ENCODE assay signal across 8 cellular contexts in genomic region chr16:1413684-1414531, GRCh38. TPM values are rescaled to one million over a fixed set of nuclear protein-coding genes. Genes with fewer than 3 reads are reported as not detected.
DNase-seq lines count a peak whose midpoint lies in the region; ATAC-seq and TF ChIP-seq lines count a peak whose summit lies in the region.

No MANE protein-coding gene starts in this region.

- peak; percentile 38 for ATAC-seq in HG02798 (IDR thresholded peaks at IDR 0.05; ENCODE audit: poor library complexity, unreplicated experiment)
- peak; percentile 59 to 64 for ATAC-seq in natural killer cell treated with Interleukin-12 subunit alpha and Interleukin-12 subunit beta and Interleukin-15 and Interleukin-18, amount 100 ng/mL, for 72 hours

- H3K4me1 ChIP-seq in esophagus muscularis mucosa (peaks cover 5 to 49% (median 32%) of the 10 kb centered on the region in 4 donors), suprapubic skin (peaks cover 43% of the 10 kb centered on the region)

- 5% methylated on average over 11 of the region's 85 CpGs for WGBS in esophagus muscularis mucosa
- WGBS in suprapubic skin: 7% methylated on average over 23 of the region's 85 CpGs

- H3K4me3 ChIP-seq in GM06990 (replicated peaks; ENCODE audit: low read depth, low read length): peak overlapping the region; percentile 86
- H3K4me3 ChIP-seq in esophagus muscularis mucosa: peak overlapping the region; percentile 69 to 97 (median 94)
- H3K4me3 ChIP-seq in suprapubic skin: peak overlapping the region; percentile 97

- H3K27me3 Mint-ChIP-seq in natural killer cell treated with Interleukin-12 subunit alpha and Interleukin-12 subunit beta and Interleukin-15 and Interleukin-18, amount 100 ng/mL, for 72 hours: no peaks in the 10 kb centered on the region

- H3K4me3 Mint-ChIP-seq in natural killer cell treated with Interleukin-12 subunit alpha and Interleukin-12 subunit beta and Interleukin-15 and Interleukin-18, amount 100 ng/mL, for 72 hours: peak overlapping the region; percentile 63

- no peaks in the 10 kb centered on the region for H3K27me3 ChIP-seq in GM06990 (replicated peaks; ENCODE audit: control insufficient read depth, insufficient read depth, low read length)
- H3K27me3 ChIP-seq in esophagus muscularis mucosa: no peaks in the 10 kb centered on the region
- no peaks in the 10 kb centered on the region for H3K27me3 ChIP-seq in suprapubic skin

- intact Hi-C loops in esophagus muscularis mucosa (cut with DNase I): no loop called here

- no peaks in the 10 kb centered on the region for H3K36me3 ChIP-seq in GM06990 (ENCODE audit: control insufficient read depth, insufficient read depth, low read length)
- peaks cover 0 to 39% (median 31%) of the 10 kb centered on the region in 4 donors for H3K36me3 ChIP-seq in esophagus muscularis mucosa
- H3K36me3 ChIP-seq in suprapubic skin: peaks cover 22% of the 10 kb centered on the region

- H3K9me3 Mint-ChIP-seq in natural killer cell treated with Interleukin-12 subunit alpha and Interleukin-12 subunit beta and Interleukin-15 and Interleukin-18, amount 100 ng/mL, for 72 hours: no peaks in the 10 kb centered on the region

- TF ChIP-seq POLR2A in esophagus muscularis mucosa (IDR thresholded peaks at IDR 0.05; ENCODE audit: low read depth): no peak
- no peak for TF ChIP-seq POLR2A in suprapubic skin (IDR thresholded peaks at IDR 0.05)

- peak; percentile 61 for TF ChIP-seq CTCF in GM06990 (IDR thresholded peaks at IDR 0.05; ENCODE audit: insufficient read depth, low read length, poor library complexity, severe bottlenecking)
- TF ChIP-seq CTCF in esophagus muscularis mucosa (IDR thresholded peaks at IDR 0.05): peak; percentile 51 to 70 (median 53)
- TF ChIP-seq CTCF in suprapubic skin (IDR thresholded peaks at IDR 0.05): peak; percentile 31 to 65

- no peaks in the 10 kb centered on the region for H3K36me3 Mint-ChIP-seq in natural killer cell treated with Interleukin-12 subunit alpha and Interleukin-12 subunit beta and Interleukin-15 and Interleukin-18, amount 100 ng/mL, for 72 hours

- TF ChIP-seq EP300 in esophagus muscularis mucosa (IDR thresholded peaks at IDR 0.05) (no peak), suprapubic skin (IDR thresholded peaks at IDR 0.05) (no peak)

- H3K27ac ChIP-seq in esophagus muscularis mucosa (replicated peaks in 1 of 4) (peak overlapping the region; percentile 76 to 94 (median 88)), suprapubic skin (peak overlapping the region; percentile 90)

- peak; percentile 82 for DNase-seq in GM06990 (ENCODE audit: extremely low read depth, insufficient read length)
- DNase-seq in NOMO-1 (lab: John Stamatoyannopoulos, UW; ENCODE audit: unreplicated experiment in 2 of 2): peak; percentile 63 to 71
- DNase-seq in activated T-cell treated with anti-CD3 and anti-CD28 coated beads, Interleukin-2, amount 50 U/mL, for 1 hour: peak; percentile 72
- no peak for DNase-seq in esophagus muscularis mucosa (ENCODE audit: extremely low spot score)
- no peak for DNase-seq in natural killer cell treated with Interleukin-12 subunit alpha and Interleukin-12 subunit beta and Interleukin-15 and Interleukin-18, amount 100 ng/mL, for 72 hours (ENCODE audit: low spot score)
- DNase-seq in suprapubic skin (ENCODE audit: low spot score in 2 of 2): no peak
- DNase-seq in occipital lobe (lab: John Stamatoyannopoulos, UW): no peak

- peak overlapping the region; percentile 35 to 39 for H3K27ac Mint-ChIP-seq in natural killer cell treated with Interleukin-12 subunit alpha and Interleukin-12 subunit beta and Interleukin-15 and Interleukin-18, amount 100 ng/mL, for 72 hours

- H3K9me3 ChIP-seq in esophagus muscularis mucosa (no peaks in the 10 kb centered on the region), suprapubic skin (no peaks in the 10 kb centered on the region)

- peaks cover 0 to 7% of the 10 kb centered on the region in 2 donors for H3K4me1 Mint-ChIP-seq in natural killer cell treated with Interleukin-12 subunit alpha and Interleukin-12 subunit beta and Interleukin-15 and Interleukin-18, amount 100 ng/mL, for 72 hours (ENCODE audit: low read depth in 2 of 2)

RNA-seq across cellular contexts. Expression of gene UNKL, which starts 0.6 kb away (rescaled TPM):
- total RNA-seq in esophagus muscularis mucosa (10 to 100 TPM in 3 of 4 donors, 1 to 10 TPM in 1; 9.3 to 23.7 (median 16.5) TPM), suprapubic skin (10 to 100 TPM; 13.0 to 81.0 (median 33.4) TPM), occipital lobe (10.1 TPM)
- total RNA-seq in natural killer cell treated with Interleukin-12 subunit alpha and Interleukin-12 subunit beta and Interleukin-15 and Interleukin-18, amount 100 ng/mL, for 72 hours: 10 to 100 TPM; 25.4 to 72.1 TPM

RNA-seq across cellular contexts. Expression of gene UQCC4, which starts 6.6 kb away (rescaled TPM):
- 10 to 100 TPM; 12.6 to 17.1 (median 14.7) TPM for total RNA-seq in esophagus muscularis mucosa
- 10 to 100 TPM; 18.4 to 31.1 TPM for total RNA-seq in natural killer cell treated with Interleukin-12 subunit alpha and Interleukin-12 subunit beta and Interleukin-15 and Interleukin-18, amount 100 ng/mL, for 72 hours
- 10 to 100 TPM; 13.1 to 41.0 (median 29.3) TPM for total RNA-seq in suprapubic skin
- 11.2 TPM for total RNA-seq in occipital lobe

RNA-seq across cellular contexts. Expression of gene PERCC1, which starts 17.0 kb away (rescaled TPM):
- total RNA-seq in esophagus muscularis mucosa (not detected), suprapubic skin (1 to 10 TPM in 1 of 4 donors, not detected in 3; 1.3 TPM), occipital lobe (not detected)
- total RNA-seq in natural killer cell treated with Interleukin-12 subunit alpha and Interleukin-12 subunit beta and Interleukin-15 and Interleukin-18, amount 100 ng/mL, for 72 hours: 1 to 10 TPM in 1 of 2 donors, under 1 TPM in 1; 0.98 to 1.2 TPM

RNA-seq across cellular contexts. Expression of gene CCDC154, which starts 30.4 kb away (rescaled TPM):
- total RNA-seq in esophagus muscularis mucosa: under 1 TPM in 3 of 4 donors, not detected in 1; 0.17 to 0.58 (median 0.42) TPM
- 1 to 10 TPM in 1 of 2 donors, under 1 TPM in 1; 0.38 to 3.6 TPM for total RNA-seq in natural killer cell treated with Interleukin-12 subunit alpha and Interleukin-12 subunit beta and Interleukin-15 and Interleukin-18, amount 100 ng/mL, for 72 hours
- total RNA-seq in suprapubic skin: 1 to 10 TPM in 1 of 4 donors, under 1 TPM in 2, not detected in 1; 0.34 to 3.5 (median 0.39) TPM
- 0.16 TPM for total RNA-seq in occipital lobe

Comparison
In these comparisons a context has a peak if more than half of its experiments do, and no peak if none do; other contexts are left out.
1. DNase-seq: peak in GM06990 (single experiment), NOMO-1 (2 of 2) and activated T-cell treated with anti-CD3 and anti-CD28 coated beads, Interleukin-2, amount 50 U/mL, for 1 hour (single experiment); none in esophagus muscularis mucosa (single experiment), natural killer cell treated with Interleukin-12 subunit alpha and Interleukin-12 subunit beta and Interleukin-15 and Interleukin-18, amount 100 ng/mL, for 72 hours (single experiment), suprapubic skin (0 of 2) and occipital lobe (single experiment).
2. Peak in every context shown above with its lines, with median percentiles within 50 percentile points of each other: H3K4me3 ChIP-seq and CTCF ChIP-seq.